In genomic region chr1:115648717-115649691, GRCh38 we compare ENCODE assay signal across 8 cellular contexts. TPM values are rescaled to one million over a fixed set of nuclear protein-coding genes. Genes with fewer than 3 reads are reported as not detected.
DNase-seq lines count a peak whose midpoint lies in the region; ATAC-seq and TF ChIP-seq lines count a peak whose summit lies in the region.

No MANE protein-coding gene starts in this region.

- H3K36me3 ChIP-seq in body of pancreas (replicated peaks in 1 of 2; ENCODE audit: insufficient read depth in 1 of 2, low read depth in 2 of 2), result no peaks in the 10 kb centered on the region

- peak; percentile 86 for ATAC-seq in GM18858 (IDR thresholded peaks at IDR 0.05; ENCODE audit: unreplicated experiment)
- ATAC-seq in GM21528 (IDR thresholded peaks at IDR 0.05; ENCODE audit: low FRiP score, unreplicated experiment), result peak; percentile 83
- peak; percentile 65 for ATAC-seq in HG03575 (IDR thresholded peaks at IDR 0.05; ENCODE audit: extremely low read depth, insufficient number of reproducible peaks, low FRiP score, unreplicated experiment)
- no peak for ATAC-seq in body of pancreas

- H3K27ac ChIP-seq in body of pancreas, result no peak overlapping the region

- H3K4me1 ChIP-seq in body of pancreas, result peaks cover 55% of the 10 kb centered on the region

- no peak for TF ChIP-seq CTCF in body of pancreas (IDR thresholded peaks at IDR 0.05)

- no peak for TF ChIP-seq POLR2A in erythroblast (IDR thresholded peaks at IDR 0.05; ENCODE audit: low read length)
- no peak for TF ChIP-seq POLR2A in body of pancreas (IDR thresholded peaks at IDR 0.05)

- 67 to 76% methylated on average over 13 of the region's 13 CpGs for WGBS in body of pancreas, 2 donors

- DNase-seq in erythroblast (lab: John Stamatoyannopoulos, UW) (peak; percentile 13 to 38), body of pancreas (no peak), NCI-H524 (lab: John Stamatoyannopoulos, UW) (no peak), NCI-H2227 treated with DMSO at 0.1 percent for 48 hours (lab: John Stamatoyannopoulos, UW) (no peak), NCI-H146 treated with DMSO at 0.1 percent for 48 hours (lab: John Stamatoyannopoulos, UW; ENCODE audit: unreplicated experiment) (no peak)

- H3K9me3 ChIP-seq in body of pancreas, result no peaks in the 10 kb centered on the region

- no peaks in the 10 kb centered on the region for H3K27me3 ChIP-seq in body of pancreas

- intact Hi-C loops in body of pancreas (cut with DNase I), result no loop called here

- H3K4me3 ChIP-seq in body of pancreas, result no peak overlapping the region

RNA-seq across cellular contexts. Expression of gene VANGL1, which starts 7.2 kb away (rescaled TPM):
- 1 to 10 TPM; 2.6 to 3.9 TPM for total RNA-seq in body of pancreas

Comparison
In these comparisons a context has a peak if more than half of its experiments do, and no peak if none do; other contexts are left out.
1. DNase-seq: peak in erythroblast (2 of 2); none in body of pancreas (0 of 4), NCI-H524 (0 of 2), NCI-H2227 treated with DMSO at 0.1 percent for 48 hours (single experiment) and NCI-H146 treated with DMSO at 0.1 percent for 48 hours (single experiment).